ENCODE assay signal across 31 cellular contexts in genomic region chr1:202591523-202591922, GRCh38.
A peak's percentile ranks its signal among the peaks of the same experiment; 100 is the strongest.
DNase-seq lines count a peak whose midpoint lies in the region; ATAC-seq and TF ChIP-seq lines count a peak whose summit lies in the region.
"Had no signal": no experiment of that assay in that cellular context is flagged by ENCODE, and none has a peak within 500 bp of the region (broad histone marks: within the 10 kb centered on the region; RNA-seq: fewer than 3 reads in every experiment).

No MANE protein-coding gene starts in this region.

- H3K27ac ChIP-seq in right atrium auricular region (peak overlapping the region; percentile 11 to 97), uterus (peak overlapping the region; percentile 87 to 100)
- H3K27ac ChIP-seq: cardiac muscle cell, PC-9, right lobe of liver had no signal

- H3K36me3 Mint-ChIP-seq in central memory CD8-positive, alpha-beta T cell (ENCODE audit: insufficient read depth) = peaks cover 5% of the 10 kb centered on the region
- H3K36me3 Mint-ChIP-seq: activated CD8-positive, alpha-beta memory T cell treated with anti-CD3 and anti-CD28 coated beads, Interleukin-2, amount 10 ng/mL, durations not matched to agents 7 days and 5 days; activated naive CD8-positive, alpha-beta T cell treated with anti-CD3 and anti-CD28 coated beads, Interleukin-2, amount 10 ng/mL, durations not matched to agents 7 days and 5 days had no signal

- H3K4me3 ChIP-seq in right atrium auricular region (no peak overlapping the region), uterus (no peak overlapping the region)
- H3K4me3 ChIP-seq: cardiac muscle cell, PC-9, right lobe of liver had no signal

- H3K9me3 ChIP-seq in right atrium auricular region (no peaks in the 10 kb centered on the region), uterus (no peaks in the 10 kb centered on the region)
- H3K9me3 ChIP-seq: right lobe of liver had no signal

- intact Hi-C loops in left cardiac atrium (cut with DNase I) (no loop called here), uterus (cut with DNase I; ENCODE audit: low total_unique reads) (no loop called here)

- no peak for TF ChIP-seq CTCF in right atrium auricular region (IDR thresholded peaks at IDR 0.05)
- TF ChIP-seq CTCF in omental fat pad (IDR thresholded peaks at IDR 0.05) = no peak
- TF ChIP-seq CTCF in uterus (IDR thresholded peaks at IDR 0.05) = no peak

- no peaks in the 10 kb centered on the region for H3K27me3 Mint-ChIP-seq in central memory CD8-positive, alpha-beta T cell
- H3K27me3 Mint-ChIP-seq: activated CD8-positive, alpha-beta memory T cell treated with anti-CD3 and anti-CD28 coated beads, Interleukin-2, amount 10 ng/mL, durations not matched to agents 7 days and 5 days; activated naive CD8-positive, alpha-beta T cell treated with anti-CD3 and anti-CD28 coated beads, Interleukin-2, amount 10 ng/mL, durations not matched to agents 7 days and 5 days; CD4-positive, alpha-beta memory T cell; effector memory CD8-positive, alpha-beta T cell had no signal

- no peaks in the 10 kb centered on the region for H3K9me3 Mint-ChIP-seq in central memory CD8-positive, alpha-beta T cell
- H3K9me3 Mint-ChIP-seq: activated naive CD8-positive, alpha-beta T cell treated with anti-CD3 and anti-CD28 coated beads, Interleukin-2, amount 10 ng/mL, durations not matched to agents 7 days and 5 days; CD4-positive, alpha-beta memory T cell; effector memory CD8-positive, alpha-beta T cell; neural crest cell had no signal

- H3K27me3 ChIP-seq in right atrium auricular region (no peaks in the 10 kb centered on the region), uterus (no peaks in the 10 kb centered on the region)
- H3K27me3 ChIP-seq: cardiac muscle cell, right lobe of liver had no signal

- ATAC-seq in left cardiac atrium = no peak
- ATAC-seq in central memory CD8-positive, alpha-beta T cell (replicated peaks; ENCODE audit: extremely low read depth, poor library complexity, severe bottlenecking) = no peak
- ATAC-seq in omental fat pad (ENCODE audit: low FRiP score) = peak; percentile 13
- ATAC-seq in HG02763 (IDR thresholded peaks at IDR 0.05; ENCODE audit: unreplicated experiment) = no peak
- ATAC-seq: activated CD8-positive, alpha-beta memory T cell treated with anti-CD3 and anti-CD28 coated beads, Interleukin-2, amount 10 ng/mL, durations not matched to agents 7 days and 5 days; effector memory CD8-positive, alpha-beta T cell; HepG2; right lobe of liver had no signal

- H3K4me1 ChIP-seq in right atrium auricular region = peaks cover 0 to 58% of the 10 kb centered on the region in 2 donors
- peaks cover under 1 to 6% of the 10 kb centered on the region in 2 donors for H3K4me1 ChIP-seq in uterus
- H3K4me1 ChIP-seq: right lobe of liver had no signal

- DNase-seq in right atrium auricular region (ENCODE audit: low spot score) (no peak), left cardiac atrium (no peak), omental fat pad (ENCODE audit: low spot score) (no peak), uterus (no peak), DMS 273 treated with DMSO at 0.1 percent for 48 hours (lab: John Stamatoyannopoulos, UW) (no peak), globus pallidus (ENCODE audit: low spot score) (no peak)
- DNase-seq in central memory CD8-positive, alpha-beta T cell (ENCODE audit: low spot score in 2 of 2) = no peak
- DNase-seq: activated CD8-positive, alpha-beta memory T cell treated with anti-CD3 and anti-CD28 coated beads, Interleukin-2, amount 10 ng/mL, durations not matched to agents 7 days and 5 days; activated gamma-delta T cell treated with Interleukin-2 at 50 U/mL for 16 hours; activated naive CD8-positive, alpha-beta T cell treated with anti-CD3 and anti-CD28 coated beads, Interleukin-2, amount 10 ng/mL, durations not matched to agents 7 days and 5 days; activated T-cell treated with anti-CD3 and anti-CD28 coated beads, Interleukin-2, amount 50 U/mL, for 48 hours; AML-193; aorta; CD4-positive, alpha-beta memory T cell; cortex of kidney; effector memory CD8-positive, alpha-beta T cell; erythroblast; foreskin fibroblast; Karpas-422; NCI-H1417 treated with DMSO at 0.1 percent for 48 hours; NCI-H2081; NCI-H526; right lobe of liver; SHP77; stimulated activated CD4-positive, alpha-beta T cell treated with anti-CD3 and anti-CD28 coated beads, Interleukin-2, amount 100 ng/mL, for 48 hours; T-helper 2 cell had no signal

- no peak overlapping the region for H3K4me3 Mint-ChIP-seq in central memory CD8-positive, alpha-beta T cell
- H3K4me3 Mint-ChIP-seq: activated CD8-positive, alpha-beta memory T cell treated with anti-CD3 and anti-CD28 coated beads, Interleukin-2, amount 10 ng/mL, durations not matched to agents 7 days and 5 days; activated naive CD8-positive, alpha-beta T cell treated with anti-CD3 and anti-CD28 coated beads, Interleukin-2, amount 10 ng/mL, durations not matched to agents 7 days and 5 days; CD4-positive, alpha-beta memory T cell; effector memory CD8-positive, alpha-beta T cell; neural crest cell had no signal

- H3K4me1 Mint-ChIP-seq in central memory CD8-positive, alpha-beta T cell = no peaks in the 10 kb centered on the region

- H3K36me3 ChIP-seq in right atrium auricular region = no peaks in the 10 kb centered on the region
- H3K36me3 ChIP-seq in uterus = no peaks in the 10 kb centered on the region
- H3K36me3 ChIP-seq: right lobe of liver had no signal

- peak overlapping the region; percentile 35 for H3K27ac Mint-ChIP-seq in central memory CD8-positive, alpha-beta T cell (ENCODE audit: low read depth)
- H3K27ac Mint-ChIP-seq: activated CD8-positive, alpha-beta memory T cell treated with anti-CD3 and anti-CD28 coated beads, Interleukin-2, amount 10 ng/mL, durations not matched to agents 7 days and 5 days had no signal

- TF ChIP-seq POLR2A in uterus (IDR thresholded peaks at IDR 0.05) = no peak
